Comparison of ENCODE assay signal across 36 cellular contexts in genomic region chr2:119438726-119439284, GRCh38. TPM values are rescaled to one million over a fixed set of nuclear protein-coding genes. Genes with fewer than 3 reads are reported as not detected.
"Had no signal": no experiment of that assay in that cellular context is flagged by ENCODE, and none has a peak within 500 bp of the region (broad histone marks: within the 10 kb centered on the region; RNA-seq: fewer than 3 reads in every experiment).

No MANE protein-coding gene starts in this region.

- H3K27me3 ChIP-seq: ascending aorta, breast epithelium, MG63, SJCRH30 had no signal

- H3K4me3 ChIP-seq: ascending aorta, breast epithelium, MG63, SJCRH30, SK-N-MC had no signal

- DNase-seq: activated B cell treated with CpG ODN at 0.5 μM for 24 hours; activated CD4-positive, alpha-beta memory T cell treated with anti-CD3 and anti-CD28 coated beads for 36 hours; activated CD4-positive, alpha-beta T cell treated with anti-CD3 and anti-CD28 coated beads for 4 hours; activated CD4-positive, alpha-beta T cell treated with anti-CD3 and anti-CD28 coated beads, Interleukin-2, amount 50 U/mL, for 1 hour; activated CD4-positive, CD25-positive, alpha-beta regulatory T cell treated with anti-CD3 and anti-CD28 coated beads, Interleukin-2, amount 50 U/mL, for 72 hours; activated CD8-positive, alpha-beta memory T cell treated with anti-CD3 and anti-CD28 coated beads, Interleukin-2, amount 50 U/mL, for 4 hours; activated gamma-delta T cell; activated naive CD4-positive, alpha-beta T cell treated with Interleukin-2 at 50 U/mL for 16 hours; activated naive CD8-positive, alpha-beta T cell treated with anti-CD3 and anti-CD28 coated beads, Interleukin-2, amount 10 ng/mL, durations not matched to agents 7 days and 5 days; activated T-cell treated with anti-CD3 and anti-CD28 coated beads for 4 hours; activated T-cell treated with anti-CD3 and anti-CD28 coated beads, Interleukin-2, amount 50 U/mL, for 4 hours; amygdala; Kasumi-1; KG1; MG63; NCI-H1048; NCI-H1105 treated with DMSO at 0.1 percent for 48 hours; NCI-H1436; NCI-H1694; NCI-H1930; NCI-H2081 treated with DMSO at 0.1 percent for 48 hours; NCI-H226; NCI-H446 treated with DMSO at 0.1 percent for 48 hours; NCI-H524; NCI-H82; SHP77; SJCRH30; T1000 had no signal

- H3K36me3 ChIP-seq: breast epithelium, MG63, SJCRH30 had no signal

- ATAC-seq: activated T-cell treated with anti-CD3 and anti-CD28 coated beads, Interleukin-2, amount 50 U/mL, for 4 hours; Panc1 had no signal

- H3K4me1 ChIP-seq: ascending aorta, breast epithelium had no signal

- H3K27ac ChIP-seq: ascending aorta, breast epithelium, SJCRH30, SK-N-MC had no signal

- FAIRE-seq: TTC549 had no signal

- H3K9me3 ChIP-seq: ascending aorta, breast epithelium, MG63, SJCRH30 had no signal

RNA-seq across cellular contexts. Expression of gene TMEM37, which starts 7.2 kb away (rescaled TPM):
- total RNA-seq: activated CD4-positive, alpha-beta memory T cell treated with anti-CD3 and anti-CD28 coated beads for 36 hours; activated naive CD8-positive, alpha-beta T cell treated with anti-CD3 and anti-CD28 coated beads, Interleukin-2, amount 10 ng/mL, durations not matched to agents 7 days and 5 days; RPMI7951; T-helper 1 cell treated with Interleukin-12 subunit alpha and Interleukin-12 subunit beta and Interleukin-4 antibody, amounts not matched to agents 30 ng/mL and 1 ng/mL, for 36 hours; T-helper 2 cell treated with Interferon-gamma antibody and Interleukin-4, amounts not matched to agents 100 ng/mL and 5 ng/mL, for 36 hours had no signal
